In the genomic region with DNA sequence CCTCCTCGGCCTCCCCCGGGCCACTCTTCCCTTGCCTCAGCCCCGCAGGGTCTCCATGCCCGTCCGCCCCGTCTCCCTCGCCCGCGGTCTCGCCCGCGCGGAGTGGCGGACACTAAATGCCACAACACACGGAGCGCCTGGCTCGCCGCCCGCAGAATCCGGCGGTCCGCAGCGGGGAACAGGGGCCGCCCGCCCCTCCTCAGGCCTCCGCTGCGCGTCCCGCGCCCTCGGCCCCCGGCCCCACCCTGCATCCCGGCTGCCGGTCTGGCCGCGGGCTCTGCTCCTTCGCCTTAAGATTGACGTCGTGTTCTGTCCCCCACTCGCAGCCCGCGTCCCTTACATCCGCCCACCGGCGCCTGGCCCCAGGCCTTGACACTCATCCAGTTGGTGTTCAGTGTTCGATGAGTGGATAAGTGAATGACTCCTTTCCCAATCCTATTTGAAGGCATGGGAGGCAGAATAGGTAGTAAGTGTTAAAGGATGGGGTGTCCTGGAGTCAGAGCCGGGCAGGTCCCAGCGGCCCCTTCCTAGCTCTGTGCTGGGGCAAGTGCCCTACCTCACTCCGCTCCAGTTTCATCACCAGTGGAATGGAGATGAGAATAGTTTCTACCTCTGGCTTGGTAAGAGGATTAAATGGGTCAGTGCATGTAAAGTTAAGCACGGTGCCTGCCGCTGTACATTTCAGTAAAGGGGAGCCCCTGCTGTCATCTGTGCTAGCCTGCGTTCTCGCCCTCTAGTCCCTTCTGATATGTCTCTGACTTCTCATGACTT, we compare ENCODE assay signal across 8 cellular contexts. TPM values are rescaled to one million over a fixed set of nuclear protein-coding genes. Genes with fewer than 3 reads are reported as not detected.
A peak's percentile ranks its signal among the peaks of the same experiment; 100 is the strongest.
DNase-seq lines count a peak whose midpoint lies in the region; ATAC-seq and TF ChIP-seq lines count a peak whose summit lies in the region.

No MANE protein-coding gene starts in this region.

- peaks cover 0 to 18% (median 0%) of the 10 kb centered on the region in 11 experiments; a peak in 2 of 22 replicates for H3K27me3 ChIP-seq in BLaER1 treated with 17β-estradiol and CSF1 and Interleukin-3, amounts not matched to agents 10 nM and 100 nM

- TF ChIP-seq CTCF in lower leg skin (IDR thresholded peaks at IDR 0.05) = no peak

- intact Hi-C loops in lower leg skin (cut with DNase I; ENCODE audit: low total_unique reads) = no loop called here

- H3K9ac ChIP-seq in BLaER1 treated with 17β-estradiol and CSF1 and Interleukin-3, amounts not matched to agents 10 nM and 100 nM = peak overlapping the region; percentile 80 to 88 (median 87)

- peak overlapping the region; percentile 88 to 99 (median 96) for H3K4me2 ChIP-seq in BLaER1 treated with 17β-estradiol and CSF1 and Interleukin-3, amounts not matched to agents 10 nM and 100 nM

- H3K27me3 Mint-ChIP-seq in T-helper 17 cell = no peaks in the 10 kb centered on the region

- peaks cover 5 to 17% (median 6%) of the 10 kb centered on the region in 11 experiments; a peak in 21 of 22 replicates for H3K36me3 ChIP-seq in BLaER1 treated with 17β-estradiol and CSF1 and Interleukin-3, amounts not matched to agents 10 nM and 100 nM

- peak overlapping the region; percentile 63 to 85 (median 75); a peak in 21 of 22 replicates for H3K27ac ChIP-seq in BLaER1 treated with 17β-estradiol and CSF1 and Interleukin-3, amounts not matched to agents 10 nM and 100 nM

- DNase-seq in GM19238 (ENCODE audit: insufficient read length, low spot score) = peak; percentile 16
- DNase-seq in T-helper 17 cell = peak; percentile 12 to 19 (median 13)
- DNase-seq in dermis blood vessel endothelial cell = peak; percentile 46
- DNase-seq in lower leg skin (ENCODE audit: low spot score in 2 of 2) = peak; percentile 29 to 89
- DNase-seq in stimulated activated CD8-positive, alpha-beta memory T cell treated with anti-CD3 and anti-CD28 coated beads, Interleukin-4, amount 100 ng/mL, for 48 hours = peak; percentile 57
- DNase-seq in NCI-H446 (lab: John Stamatoyannopoulos, UW) = no peak

- H3K4me3 Mint-ChIP-seq in T-helper 17 cell = peak overlapping the region; percentile 96

- peaks cover 0 to 22% (median 8%) of the 10 kb centered on the region in 11 experiments; a peak in 5 of 22 replicates for H4K20me1 ChIP-seq in BLaER1 treated with 17β-estradiol and CSF1 and Interleukin-3, amounts not matched to agents 10 nM and 100 nM

- peak; percentile 15 for ATAC-seq in HG03378 (IDR thresholded peaks at IDR 0.05; ENCODE audit: unreplicated experiment)
- ATAC-seq in T-helper 17 cell = peak; percentile 5

- peak overlapping the region; percentile 77 to 92 (median 84) for H3K4me3 ChIP-seq in BLaER1 treated with 17β-estradiol and CSF1 and Interleukin-3, amounts not matched to agents 10 nM and 100 nM
- peak overlapping the region; percentile 93 for H3K4me3 ChIP-seq in lower leg skin (ENCODE audit: low read depth, poor library complexity, severe bottlenecking)

- no peaks in the 10 kb centered on the region for H3K36me3 Mint-ChIP-seq in T-helper 17 cell (ENCODE audit: low read depth)

- peaks cover 28 to 40% (median 35%) of the 10 kb centered on the region in 10 experiments for H3K4me1 ChIP-seq in BLaER1 treated with 17β-estradiol and CSF1 and Interleukin-3, amounts not matched to agents 10 nM and 100 nM

- H3K27ac Mint-ChIP-seq in T-helper 17 cell = no peak overlapping the region

- peaks cover 24% of the 10 kb centered on the region for H3K4me1 Mint-ChIP-seq in T-helper 17 cell

- 4 to 5% methylated on average over 20 to 26 of the region's 53 CpGs for WGBS in lower leg skin, 2 donors

- TF ChIP-seq POLR2A in lower leg skin (IDR thresholded peaks at IDR 0.05) = no peak

- no peaks in the 10 kb centered on the region for H3K9me3 ChIP-seq in BLaER1 treated with 17β-estradiol and CSF1 and Interleukin-3, amounts not matched to agents 10 nM and 100 nM (replicated peaks in 1 of 11)
- H3K9me3 ChIP-seq in T-helper 17 cell (ENCODE audit: control insufficient read depth, low read length, poor library complexity, severe bottlenecking) = no peaks in the 10 kb centered on the region

RNA-seq across cellular contexts. Expression of gene TECPR2, which starts 0.6 kb away (rescaled TPM):
- total RNA-seq in T-helper 17 cell = 10 to 100 TPM in 1 of 2 donors, 1 to 10 TPM in 1; 8.4 to 16.6 TPM
- total RNA-seq in dermis blood vessel endothelial cell = 14.6 and 25.4 TPM in 2 replicates
- total RNA-seq in lower leg skin = 10 to 100 TPM; 10.8 to 37.8 (median 17.8) TPM

RNA-seq across cellular contexts. Expression of gene CINP, which starts 0.7 kb away (rescaled TPM):
- total RNA-seq in T-helper 17 cell (10 to 100 TPM; 17.1 to 21.3 TPM), dermis blood vessel endothelial cell (57.9 and 61.9 TPM in 2 replicates), lower leg skin (10 to 100 TPM; 16.9 to 34.2 (median 27.3) TPM)

RNA-seq across cellular contexts. Expression of gene ZNF839, which starts 43.8 kb away (rescaled TPM):
- total RNA-seq in T-helper 17 cell = 10 to 100 TPM; 17.1 to 19.5 TPM
- 5.8 and 8.0 TPM in 2 replicates for total RNA-seq in dermis blood vessel endothelial cell
- total RNA-seq in lower leg skin = 10 to 100 TPM; 10.7 to 15.2 (median 13.6) TPM

RNA-seq across cellular contexts. Expression of gene MOK, which starts 58.4 kb away (rescaled TPM):
- total RNA-seq in T-helper 17 cell (1 to 10 TPM; 3.7 to 4.7 TPM), dermis blood vessel endothelial cell (2.7 and 3.9 TPM in 2 replicates), lower leg skin (10 to 100 TPM in 2 of 4 donors, 1 to 10 TPM in 2; 2.1 to 12.2 (median 7.8) TPM)

Comparison
In these comparisons a context has a peak if more than half of its experiments do, and no peak if none do; other contexts are left out.
1. DNase-seq: peak in GM19238 (single experiment), T-helper 17 cell (3 of 3), dermis blood vessel endothelial cell (single experiment), lower leg skin (2 of 2) and stimulated activated CD8-positive, alpha-beta memory T cell treated with anti-CD3 and anti-CD28 coated beads, Interleukin-4, amount 100 ng/mL, for 48 hours (single experiment); none in NCI-H446 (0 of 2).